In the genomic region with DNA sequence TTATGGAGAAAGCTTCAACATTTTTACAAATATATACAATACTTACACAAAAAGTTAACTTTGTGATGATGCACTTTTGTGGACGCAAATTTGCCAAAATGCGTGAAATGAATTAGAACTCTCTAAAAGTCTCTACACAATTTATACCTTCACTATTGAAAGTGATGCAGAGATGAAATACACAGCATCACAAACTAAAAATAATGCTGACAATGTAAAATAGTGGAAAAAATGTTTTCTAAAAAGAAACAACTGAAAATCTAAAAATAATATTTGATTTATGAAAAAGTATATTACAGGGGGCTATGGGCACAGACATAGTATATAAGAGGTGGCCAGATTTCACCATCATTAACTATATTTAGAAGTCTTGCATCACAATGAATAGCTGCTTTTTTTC, we compare ENCODE assay signal across 28 cellular contexts.
"Had no signal": no experiment of that assay in that cellular context is flagged by ENCODE, and none has a peak within 500 bp of the region (broad histone marks: within the 10 kb centered on the region; RNA-seq: fewer than 3 reads in every experiment).

No MANE protein-coding gene starts in this region.

- H3K4me1 ChIP-seq: ascending aorta had no signal

- H3K36me3 ChIP-seq: ascending aorta, cardiac muscle cell had no signal

- H3K4me3 ChIP-seq: ascending aorta, cardiac muscle cell had no signal

- FAIRE-seq: bronchial epithelial cell, TTC549 had no signal

- H3K27ac ChIP-seq: ascending aorta, cardiac muscle cell, VCaP had no signal

- DNase-seq: activated B cell treated with CpG ODN at 0.5 μM for 24 hours; activated CD4-positive, alpha-beta memory T cell treated with anti-CD3 and anti-CD28 coated beads for 36 hours; activated CD4-positive, alpha-beta T cell treated with anti-CD3 and anti-CD28 coated beads for 4 hours; activated CD4-positive, alpha-beta T cell treated with anti-CD3 and anti-CD28 coated beads, Interleukin-2, amount 10 ng/mL, durations not matched to agents 24 days and 14 days; activated CD4-positive, alpha-beta T cell treated with anti-CD3 and anti-CD28 coated beads, Interleukin-2, amount 50 U/mL, for 1 hour; activated CD4-positive, alpha-beta T cell treated with anti-CD3 and anti-CD28 coated beads, Interleukin-2, amount 50 U/mL, for 4 hours; activated CD4-positive, CD25-positive, alpha-beta regulatory T cell treated with anti-CD3 and anti-CD28 coated beads, Interleukin-2, amount 50 U/mL, for 72 hours; activated CD8-positive, alpha-beta memory T cell treated with anti-CD3 and anti-CD28 coated beads, Interleukin-2, amount 50 U/mL, for 4 hours; activated CD8-positive, alpha-beta T cell treated with anti-CD3 and anti-CD28 coated beads for 36 hours; activated effector memory CD4-positive, alpha-beta T cell treated with Interleukin-2 at 50 U/mL for 16 hours; activated gamma-delta T cell; activated naive CD4-positive, alpha-beta T cell treated with anti-CD3 and anti-CD28 coated beads, Interleukin-2, amount 10 ng/mL, durations not matched to agents 7 days and 5 days; activated naive CD4-positive, alpha-beta T cell treated with Interleukin-2 at 50 U/mL for 16 hours; activated naive CD8-positive, alpha-beta T cell treated with anti-CD3 and anti-CD28 coated beads, Interleukin-2, amount 10 ng/mL, durations not matched to agents 7 days and 5 days; activated naive CD8-positive, alpha-beta T cell treated with anti-CD3 and anti-CD28 coated beads, Interleukin-2, amount 50 U/mL, for 24 hours; activated T-cell treated with anti-CD3 and anti-CD28 coated beads, Interleukin-2, amount 50 U/mL, for 24 hours; activated T-cell treated with anti-CD3 and anti-CD28 coated beads, Interleukin-2, amount 50 U/mL, for 48 hours; amygdala; anterior cingulate cortex; caudate nucleus; cerebellar nuclear complex; T-helper 2 cell; T-helper 9 cell had no signal

- H3K27me3 ChIP-seq: ascending aorta, cardiac muscle cell had no signal

- ATAC-seq: activated CD8-positive, alpha-beta T cell treated with anti-CD3 and anti-CD28 coated beads for 36 hours; activated naive CD8-positive, alpha-beta T cell treated with anti-CD3 and anti-CD28 coated beads, Interleukin-2, amount 50 U/mL, for 24 hours had no signal

- H3K9me3 ChIP-seq: ascending aorta had no signal
